1 cellular context compared by ENCODE assay signal in the genomic region with DNA sequence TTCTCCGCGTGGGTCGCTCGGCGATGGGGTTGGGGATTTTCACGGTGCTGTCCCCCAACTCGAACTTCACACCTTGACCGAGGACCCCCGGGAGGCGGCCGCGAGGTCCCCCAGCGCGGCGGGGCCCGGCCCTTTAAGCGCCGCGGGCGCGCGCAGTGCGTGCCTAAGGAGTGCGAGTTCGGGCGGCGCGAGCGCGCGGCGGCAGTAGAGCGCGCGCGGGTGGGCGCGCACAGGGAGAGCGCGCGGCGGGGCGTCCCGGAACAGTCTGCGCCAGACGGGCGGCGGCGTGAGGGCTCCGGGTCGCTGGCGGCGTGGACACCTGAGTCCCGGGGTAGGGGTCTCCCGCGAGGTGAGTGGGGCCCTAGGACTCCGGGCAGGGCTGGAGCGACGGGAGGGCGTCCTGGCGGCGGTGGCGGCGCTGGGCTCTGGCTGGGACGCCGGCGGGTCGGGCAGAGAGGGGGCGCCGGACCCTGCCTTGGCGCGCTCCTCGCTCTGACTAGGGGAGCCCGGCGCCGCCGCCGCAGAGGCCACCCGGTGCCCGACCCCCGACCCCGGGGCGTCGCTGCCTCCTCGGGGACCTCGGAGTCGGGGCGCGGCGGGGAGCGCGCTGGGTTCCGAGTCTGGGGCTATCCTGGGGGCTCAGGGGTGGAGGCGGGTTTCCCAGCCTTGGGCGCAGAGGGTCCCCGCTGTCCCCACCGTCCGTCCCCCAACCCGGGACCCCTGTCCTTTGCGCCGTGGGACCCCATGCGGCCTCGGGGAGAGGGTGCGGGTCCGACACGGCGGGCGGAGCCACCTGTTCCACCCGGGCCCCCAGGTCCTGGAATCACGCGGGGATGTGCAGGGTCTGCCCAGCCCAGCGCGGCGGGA.
TF ChIP-seq lines count a peak whose summit lies in the region.

A gene with protein sequence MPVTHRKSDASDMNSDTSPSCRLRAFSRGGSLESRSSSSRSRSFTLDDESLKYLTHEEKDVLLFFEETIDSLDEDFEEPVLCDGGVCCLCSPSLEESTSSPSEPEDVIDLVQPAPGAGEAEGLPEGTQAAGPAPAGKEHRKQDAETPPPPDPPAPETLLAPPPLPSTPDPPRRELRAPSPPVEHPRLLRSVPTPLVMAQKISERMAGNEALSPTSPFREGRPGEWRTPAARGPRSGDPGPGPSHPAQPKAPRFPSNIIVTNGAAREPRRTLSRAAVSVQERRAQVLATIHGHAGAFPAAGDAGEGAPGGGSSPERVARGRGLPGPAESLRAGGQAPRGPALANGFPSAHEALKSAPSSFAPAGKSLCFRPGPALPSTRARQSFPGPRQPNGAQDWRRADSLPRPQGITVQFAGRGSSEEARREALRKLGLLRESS (plus strand): TSS at position 235 of the 867 bp plus-strand sequence. CDS start 28,722 bp downstream, outside the sequence.

TF ChIP-seq in HepG2, 621 proteins besides CTCF, POLR2A, EP300 and RAD21 (continued from another document and continues in another):
- TF ChIP-seq, protein P1, sequence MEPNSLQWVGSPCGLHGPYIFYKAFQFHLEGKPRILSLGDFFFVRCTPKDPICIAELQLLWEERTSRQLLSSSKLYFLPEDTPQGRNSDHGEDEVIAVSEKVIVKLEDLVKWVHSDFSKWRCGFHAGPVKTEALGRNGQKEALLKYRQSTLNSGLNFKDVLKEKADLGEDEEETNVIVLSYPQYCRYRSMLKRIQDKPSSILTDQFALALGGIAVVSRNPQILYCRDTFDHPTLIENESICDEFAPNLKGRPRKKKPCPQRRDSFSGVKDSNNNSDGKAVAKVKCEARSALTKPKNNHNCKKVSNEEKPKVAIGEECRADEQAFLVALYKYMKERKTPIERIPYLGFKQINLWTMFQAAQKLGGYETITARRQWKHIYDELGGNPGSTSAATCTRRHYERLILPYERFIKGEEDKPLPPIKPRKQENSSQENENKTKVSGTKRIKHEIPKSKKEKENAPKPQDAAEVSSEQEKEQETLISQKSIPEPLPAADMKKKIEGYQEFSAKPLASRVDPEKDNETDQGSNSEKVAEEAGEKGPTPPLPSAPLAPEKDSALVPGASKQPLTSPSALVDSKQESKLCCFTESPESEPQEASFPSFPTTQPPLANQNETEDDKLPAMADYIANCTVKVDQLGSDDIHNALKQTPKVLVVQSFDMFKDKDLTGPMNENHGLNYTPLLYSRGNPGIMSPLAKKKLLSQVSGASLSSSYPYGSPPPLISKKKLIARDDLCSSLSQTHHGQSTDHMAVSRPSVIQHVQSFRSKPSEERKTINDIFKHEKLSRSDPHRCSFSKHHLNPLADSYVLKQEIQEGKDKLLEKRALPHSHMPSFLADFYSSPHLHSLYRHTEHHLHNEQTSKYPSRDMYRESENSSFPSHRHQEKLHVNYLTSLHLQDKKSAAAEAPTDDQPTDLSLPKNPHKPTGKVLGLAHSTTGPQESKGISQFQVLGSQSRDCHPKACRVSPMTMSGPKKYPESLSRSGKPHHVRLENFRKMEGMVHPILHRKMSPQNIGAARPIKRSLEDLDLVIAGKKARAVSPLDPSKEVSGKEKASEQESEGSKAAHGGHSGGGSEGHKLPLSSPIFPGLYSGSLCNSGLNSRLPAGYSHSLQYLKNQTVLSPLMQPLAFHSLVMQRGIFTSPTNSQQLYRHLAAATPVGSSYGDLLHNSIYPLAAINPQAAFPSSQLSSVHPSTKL (CRISPR knock-in tag; IDR thresholded peaks at IDR 0.05), result peak; percentile 25; the same call in 1 of the 2 replicates
- TF ChIP-seq NR1H2 (CRISPR knock-in tag; IDR thresholded peaks at IDR 0.05; ENCODE audit: borderline replicate concordance, low read depth) (no peak), CHD4 (IDR thresholded peaks at IDR 0.05; ENCODE audit: borderline replicate concordance, low read length) (no peak), NBN (conservative IDR thresholded peaks at IDR 0.05) (no peak), ZNF556 (CRISPR knock-in tag; IDR thresholded peaks at IDR 0.05; ENCODE audit: borderline replicate concordance) (no peak), HDAC6 (IDR thresholded peaks at IDR 0.05; ENCODE audit: low read depth, low read length) (no peak), SKI (IDR thresholded peaks at IDR 0.05; ENCODE audit: partially characterized antibody) (peak; percentile 54), KDM1A (CRISPR knock-in tag; IDR thresholded peaks at IDR 0.05) (no peak), HNRNPLL (IDR thresholded peaks at IDR 0.05; ENCODE audit: low read depth, low read length, poor library complexity, severe bottlenecking) (peak; percentile 46), ZNF839 (CRISPR knock-in tag; IDR thresholded peaks at IDR 0.05; ENCODE audit: borderline replicate concordance) (no peak), NPAS2 (CRISPR knock-in tag; IDR thresholded peaks at IDR 0.05; ENCODE audit: borderline replicate concordance) (no peak), IKZF4 (CRISPR knock-in tag; IDR thresholded peaks at IDR 0.05; ENCODE audit: borderline replicate concordance, low read depth, not compliant biosample characterization) (no peak), SMAD3 (CRISPR knock-in tag; IDR thresholded peaks at IDR 0.05) (no peak), TBX2 (CRISPR knock-in tag; IDR thresholded peaks at IDR 0.05; ENCODE audit: borderline replicate concordance) (no peak), ZNF746 (CRISPR knock-in tag; IDR thresholded peaks at IDR 0.05) (no peak), ETV6 (CRISPR knock-in tag; conservative IDR thresholded peaks at IDR 0.05) (0 out of 2 replicates have a peak, but pooled peaks have one; percentile 30), SOX5 (CRISPR knock-in tag; IDR thresholded peaks at IDR 0.05; ENCODE audit: borderline replicate concordance) (no peak), ZNF101 (CRISPR knock-in tag; IDR thresholded peaks at IDR 0.05; ENCODE audit: borderline replicate concordance, low read depth) (no peak), ZNF333 (CRISPR knock-in tag; IDR thresholded peaks at IDR 0.05; ENCODE audit: borderline replicate concordance) (no peak), ZNF672 (CRISPR knock-in tag; IDR thresholded peaks at IDR 0.05) (no peak), MTA1 (CRISPR knock-in tag; IDR thresholded peaks at IDR 0.05; ENCODE audit: borderline replicate concordance) (peak; percentile 58; the same call in 1 of the 2 replicates), GABPA (IDR thresholded peaks at IDR 0.05; ENCODE audit: low read depth, low read length) (no peak), GABPA (CRISPR knock-in tag; IDR thresholded peaks at IDR 0.05; ENCODE audit: low read depth) (no peak), PHF8 (CRISPR knock-in tag; IDR thresholded peaks at IDR 0.05) (peak; percentile 69)
- TF ChIP-seq, protein P2, sequence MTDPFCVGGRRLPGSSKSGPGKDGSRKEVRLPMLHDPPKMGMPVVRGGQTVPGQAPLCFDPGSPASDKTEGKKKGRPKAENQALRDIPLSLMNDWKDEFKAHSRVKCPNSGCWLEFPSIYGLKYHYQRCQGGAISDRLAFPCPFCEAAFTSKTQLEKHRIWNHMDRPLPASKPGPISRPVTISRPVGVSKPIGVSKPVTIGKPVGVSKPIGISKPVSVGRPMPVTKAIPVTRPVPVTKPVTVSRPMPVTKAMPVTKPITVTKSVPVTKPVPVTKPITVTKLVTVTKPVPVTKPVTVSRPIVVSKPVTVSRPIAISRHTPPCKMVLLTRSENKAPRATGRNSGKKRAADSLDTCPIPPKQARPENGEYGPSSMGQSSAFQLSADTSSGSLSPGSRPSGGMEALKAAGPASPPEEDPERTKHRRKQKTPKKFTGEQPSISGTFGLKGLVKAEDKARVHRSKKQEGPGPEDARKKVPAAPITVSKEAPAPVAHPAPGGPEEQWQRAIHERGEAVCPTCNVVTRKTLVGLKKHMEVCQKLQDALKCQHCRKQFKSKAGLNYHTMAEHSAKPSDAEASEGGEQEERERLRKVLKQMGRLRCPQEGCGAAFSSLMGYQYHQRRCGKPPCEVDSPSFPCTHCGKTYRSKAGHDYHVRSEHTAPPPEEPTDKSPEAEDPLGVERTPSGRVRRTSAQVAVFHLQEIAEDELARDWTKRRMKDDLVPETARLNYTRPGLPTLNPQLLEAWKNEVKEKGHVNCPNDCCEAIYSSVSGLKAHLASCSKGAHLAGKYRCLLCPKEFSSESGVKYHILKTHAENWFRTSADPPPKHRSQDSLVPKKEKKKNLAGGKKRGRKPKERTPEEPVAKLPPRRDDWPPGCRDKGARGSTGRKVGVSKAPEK (CRISPR knock-in tag; IDR thresholded peaks at IDR 0.05; ENCODE audit: borderline replicate concordance), result no peak
- TF ChIP-seq, protein P3, sequence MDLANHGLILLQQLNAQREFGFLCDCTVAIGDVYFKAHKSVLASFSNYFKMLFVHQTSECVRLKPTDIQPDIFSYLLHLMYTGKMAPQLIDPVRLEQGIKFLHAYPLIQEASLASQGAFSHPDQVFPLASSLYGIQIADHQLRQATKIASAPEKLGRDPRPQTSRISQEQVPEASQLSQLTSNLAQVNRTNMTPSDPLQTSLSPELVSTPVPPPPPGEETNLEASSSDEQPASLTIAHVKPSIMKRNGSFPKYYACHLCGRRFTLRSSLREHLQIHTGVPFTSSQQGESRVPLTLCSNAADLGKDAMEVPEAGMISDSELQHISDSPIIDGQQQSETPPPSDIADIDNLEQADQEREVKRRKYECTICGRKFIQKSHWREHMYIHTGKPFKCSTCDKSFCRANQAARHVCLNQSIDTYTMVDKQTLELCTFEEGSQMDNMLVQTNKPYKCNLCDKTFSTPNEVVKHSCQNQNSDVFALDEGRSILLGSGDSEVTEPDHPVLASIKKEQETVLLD (CRISPR knock-in tag; IDR thresholded peaks at IDR 0.05; ENCODE audit: low read depth), result no peak
- TF ChIP-seq, protein P4, sequence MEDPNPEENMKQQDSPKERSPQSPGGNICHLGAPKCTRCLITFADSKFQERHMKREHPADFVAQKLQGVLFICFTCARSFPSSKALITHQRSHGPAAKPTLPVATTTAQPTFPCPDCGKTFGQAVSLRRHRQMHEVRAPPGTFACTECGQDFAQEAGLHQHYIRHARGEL (CRISPR knock-in tag; IDR thresholded peaks at IDR 0.05), result no peak
- TF ChIP-seq, protein P5, sequence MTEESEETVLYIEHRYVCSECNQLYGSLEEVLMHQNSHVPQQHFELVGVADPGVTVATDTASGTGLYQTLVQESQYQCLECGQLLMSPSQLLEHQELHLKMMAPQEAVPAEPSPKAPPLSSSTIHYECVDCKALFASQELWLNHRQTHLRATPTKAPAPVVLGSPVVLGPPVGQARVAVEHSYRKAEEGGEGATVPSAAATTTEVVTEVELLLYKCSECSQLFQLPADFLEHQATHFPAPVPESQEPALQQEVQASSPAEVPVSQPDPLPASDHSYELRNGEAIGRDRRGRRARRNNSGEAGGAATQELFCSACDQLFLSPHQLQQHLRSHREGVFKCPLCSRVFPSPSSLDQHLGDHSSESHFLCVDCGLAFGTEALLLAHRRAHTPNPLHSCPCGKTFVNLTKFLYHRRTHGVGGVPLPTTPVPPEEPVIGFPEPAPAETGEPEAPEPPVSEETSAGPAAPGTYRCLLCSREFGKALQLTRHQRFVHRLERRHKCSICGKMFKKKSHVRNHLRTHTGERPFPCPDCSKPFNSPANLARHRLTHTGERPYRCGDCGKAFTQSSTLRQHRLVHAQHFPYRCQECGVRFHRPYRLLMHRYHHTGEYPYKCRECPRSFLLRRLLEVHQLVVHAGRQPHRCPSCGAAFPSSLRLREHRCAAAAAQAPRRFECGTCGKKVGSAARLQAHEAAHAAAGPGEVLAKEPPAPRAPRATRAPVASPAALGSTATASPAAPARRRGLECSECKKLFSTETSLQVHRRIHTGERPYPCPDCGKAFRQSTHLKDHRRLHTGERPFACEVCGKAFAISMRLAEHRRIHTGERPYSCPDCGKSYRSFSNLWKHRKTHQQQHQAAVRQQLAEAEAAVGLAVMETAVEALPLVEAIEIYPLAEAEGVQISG (CRISPR knock-in tag; IDR thresholded peaks at IDR 0.05), result peak; percentile 49; the same call in 1 of the 2 replicates
- TF ChIP-seq, protein P6, sequence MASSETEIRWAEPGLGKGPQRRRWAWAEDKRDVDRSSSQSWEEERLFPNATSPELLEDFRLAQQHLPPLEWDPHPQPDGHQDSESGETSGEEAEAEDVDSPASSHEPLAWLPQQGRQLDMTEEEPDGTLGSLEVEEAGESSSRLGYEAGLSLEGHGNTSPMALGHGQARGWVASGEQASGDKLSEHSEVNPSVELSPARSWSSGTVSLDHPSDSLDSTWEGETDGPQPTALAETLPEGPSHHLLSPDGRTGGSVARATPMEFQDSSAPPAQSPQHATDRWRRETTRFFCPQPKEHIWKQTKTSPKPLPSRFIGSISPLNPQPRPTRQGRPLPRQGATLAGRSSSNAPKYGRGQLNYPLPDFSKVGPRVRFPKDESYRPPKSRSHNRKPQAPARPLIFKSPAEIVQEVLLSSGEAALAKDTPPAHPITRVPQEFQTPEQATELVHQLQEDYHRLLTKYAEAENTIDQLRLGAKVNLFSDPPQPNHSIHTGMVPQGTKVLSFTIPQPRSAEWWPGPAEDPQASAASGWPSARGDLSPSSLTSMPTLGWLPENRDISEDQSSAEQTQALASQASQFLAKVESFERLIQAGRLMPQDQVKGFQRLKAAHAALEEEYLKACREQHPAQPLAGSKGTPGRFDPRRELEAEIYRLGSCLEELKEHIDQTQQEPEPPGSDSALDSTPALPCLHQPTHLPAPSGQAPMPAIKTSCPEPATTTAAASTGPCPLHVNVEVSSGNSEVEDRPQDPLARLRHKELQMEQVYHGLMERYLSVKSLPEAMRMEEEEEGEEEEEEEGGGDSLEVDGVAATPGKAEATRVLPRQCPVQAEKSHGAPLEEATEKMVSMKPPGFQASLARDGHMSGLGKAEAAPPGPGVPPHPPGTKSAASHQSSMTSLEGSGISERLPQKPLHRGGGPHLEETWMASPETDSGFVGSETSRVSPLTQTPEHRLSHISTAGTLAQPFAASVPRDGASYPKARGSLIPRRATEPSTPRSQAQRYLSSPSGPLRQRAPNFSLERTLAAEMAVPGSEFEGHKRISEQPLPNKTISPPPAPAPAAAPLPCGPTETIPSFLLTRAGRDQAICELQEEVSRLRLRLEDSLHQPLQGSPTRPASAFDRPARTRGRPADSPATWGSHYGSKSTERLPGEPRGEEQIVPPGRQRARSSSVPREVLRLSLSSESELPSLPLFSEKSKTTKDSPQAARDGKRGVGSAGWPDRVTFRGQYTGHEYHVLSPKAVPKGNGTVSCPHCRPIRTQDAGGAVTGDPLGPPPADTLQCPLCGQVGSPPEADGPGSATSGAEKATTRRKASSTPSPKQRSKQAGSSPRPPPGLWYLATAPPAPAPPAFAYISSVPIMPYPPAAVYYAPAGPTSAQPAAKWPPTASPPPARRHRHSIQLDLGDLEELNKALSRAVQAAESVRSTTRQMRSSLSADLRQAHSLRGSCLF (CRISPR knock-in tag; IDR thresholded peaks at IDR 0.05; ENCODE audit: borderline replicate concordance), result no peak
- TF ChIP-seq, protein P7, sequence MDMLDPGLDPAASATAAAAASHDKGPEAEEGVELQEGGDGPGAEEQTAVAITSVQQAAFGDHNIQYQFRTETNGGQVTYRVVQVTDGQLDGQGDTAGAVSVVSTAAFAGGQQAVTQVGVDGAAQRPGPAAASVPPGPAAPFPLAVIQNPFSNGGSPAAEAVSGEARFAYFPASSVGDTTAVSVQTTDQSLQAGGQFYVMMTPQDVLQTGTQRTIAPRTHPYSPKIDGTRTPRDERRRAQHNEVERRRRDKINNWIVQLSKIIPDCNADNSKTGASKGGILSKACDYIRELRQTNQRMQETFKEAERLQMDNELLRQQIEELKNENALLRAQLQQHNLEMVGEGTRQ (IDR thresholded peaks at IDR 0.05; ENCODE audit: low read depth, low read length), result no peak
- TF ChIP-seq, protein P7 (CRISPR knock-in tag; IDR thresholded peaks at IDR 0.05; ENCODE audit: borderline replicate concordance), result no peak
